ENCODE assay signal across 1 cellular context in genomic region chr1:210645582-210646257, GRCh38.
TF ChIP-seq lines count a peak whose summit lies in the region.

No MANE protein-coding gene starts in this region.

TF ChIP-seq in IMR-90, 13 proteins besides CTCF, POLR2A, EP300 and RAD21 (continued from another document):
- TF ChIP-seq RFX5 (IDR thresholded peaks at IDR 0.05; ENCODE audit: low read depth, low read length), result no peak
TF ChIP-seq in IMR-90: peak in this region for 0.
